8 cellular contexts compared by ENCODE assay signal in the genomic region with DNA sequence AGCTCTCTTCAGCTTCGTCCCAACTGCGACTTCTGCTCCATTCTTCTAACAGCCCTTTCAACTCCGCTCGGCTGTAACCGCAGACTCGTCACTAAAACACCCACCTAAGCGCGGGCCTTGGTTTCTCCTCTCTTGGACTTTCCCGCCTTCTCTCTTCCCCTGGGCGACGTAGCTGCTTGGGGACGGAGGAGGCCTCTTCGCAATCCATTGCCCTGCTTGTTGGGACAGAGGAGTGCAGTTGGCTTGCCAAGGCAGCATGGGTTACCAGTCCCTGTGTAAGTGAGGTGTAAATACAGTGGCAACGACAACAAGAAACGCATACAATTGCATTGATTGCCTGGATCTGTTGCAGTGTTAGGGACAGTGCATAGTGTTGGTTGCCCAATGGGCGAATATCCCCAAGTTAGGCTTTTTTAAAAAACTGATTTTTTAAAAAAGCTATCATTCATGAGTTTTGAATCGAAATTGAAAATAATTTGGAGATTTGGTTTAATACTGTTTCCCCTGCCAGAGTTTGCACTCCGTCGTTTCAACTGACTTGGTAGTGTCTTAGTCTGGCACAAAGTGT. TPM values are rescaled to one million over a fixed set of nuclear protein-coding genes. Genes with fewer than 3 reads are reported as not detected.
A peak's percentile ranks its signal among the peaks of the same experiment; 100 is the strongest.
DNase-seq lines count a peak whose midpoint lies in the region; ATAC-seq and TF ChIP-seq lines count a peak whose summit lies in the region.

No MANE protein-coding gene starts in this region.

- peaks cover 4% of the 10 kb centered on the region for H3K9me3 Mint-ChIP-seq in activated T-helper 2 cell treated with anti-CD3 and anti-CD28 coated beads, Interferon-gamma antibody, Interleukin-2, Interleukin-4, amounts not matched to agents 10 μg/mL and 5 μg/mL and 100 μg/mL, durations not matched to agents 14 hours and 24 hours and 36 hours

- H3K27me3 Mint-ChIP-seq in activated T-helper 2 cell treated with anti-CD3 and anti-CD28 coated beads, Interferon-gamma antibody, Interleukin-2, Interleukin-4, amounts not matched to agents 10 μg/mL and 5 μg/mL and 100 μg/mL, durations not matched to agents 14 hours and 24 hours and 36 hours (ENCODE audit: low read depth), result no peaks in the 10 kb centered on the region

- intact Hi-C loops in activated T-helper 2 cell treated with anti-CD3 and anti-CD28 coated beads, Interferon-gamma antibody, Interleukin-2, Interleukin-4, amounts not matched to agents 10 μg/mL and 5 μg/mL and 100 μg/mL, durations not matched to agents 14 hours and 24 hours and 36 hours (cut with micrococcal nuclease), result loop anchor here (1.0 to 2.0 kb wide), 7 partner anchors 24 to 396 kb away; a partner anchor contains a TSS
- intact Hi-C loops in left ventricle myocardium superior (cut with micrococcal nuclease), result no loop called here

- no peak for TF ChIP-seq CTCF in GM12875 (IDR thresholded peaks at IDR 0.05; ENCODE audit: borderline replicate concordance, insufficient read depth, low read depth, low read length)

- H3K4me3 Mint-ChIP-seq in activated T-helper 2 cell treated with anti-CD3 and anti-CD28 coated beads, Interferon-gamma antibody, Interleukin-2, Interleukin-4, amounts not matched to agents 10 μg/mL and 5 μg/mL and 100 μg/mL, durations not matched to agents 14 hours and 24 hours and 36 hours (ENCODE audit: low read depth), result peak overlapping the region; percentile 94

- H3K4me3 ChIP-seq in GM12875 (ENCODE audit: low read depth, low read length), result peak overlapping the region; percentile 76

- H3K27ac Mint-ChIP-seq in activated T-helper 2 cell treated with anti-CD3 and anti-CD28 coated beads, Interferon-gamma antibody, Interleukin-2, Interleukin-4, amounts not matched to agents 10 μg/mL and 5 μg/mL and 100 μg/mL, durations not matched to agents 14 hours and 24 hours and 36 hours, result peak overlapping the region; percentile 98

- peak; percentile 55 for ATAC-seq in HG02610 (IDR thresholded peaks at IDR 0.05; ENCODE audit: unreplicated experiment)
- ATAC-seq in left ventricle myocardium superior, result peak; percentile 54

- peak; percentile 83 for DNase-seq in NOMO-1 treated with DMSO at 0.1 percent for 48 hours (lab: John Stamatoyannopoulos, UW; ENCODE audit: unreplicated experiment)
- DNase-seq in activated T-helper 2 cell treated with anti-CD3 and anti-CD28 coated beads, Interferon-gamma antibody, Interleukin-2, Interleukin-4, amounts not matched to agents 10 μg/mL and 5 μg/mL and 100 μg/mL, durations not matched to agents 14 hours and 24 hours and 36 hours (ENCODE audit: low spot score), result no peak
- DNase-seq in left ventricle myocardium superior, result no peak
- peak; percentile 75 to 79 (median 76) for DNase-seq in stimulated activated CD4-positive, alpha-beta T cell treated with anti-CD3 and anti-CD28 coated beads, Interleukin-12 subunit alpha, Interleukin-12 subunit beta, amount 100 ng/mL, for 48 hours (ENCODE audit: low read depth in 2 of 3, low spot score in 1 of 3)
- no peak for DNase-seq in NCI-H748 (lab: John Stamatoyannopoulos, UW; ENCODE audit: unreplicated experiment)
- DNase-seq in NCI-H1105 (lab: John Stamatoyannopoulos, UW), result no peak

- peaks cover 38% of the 10 kb centered on the region for H3K4me1 Mint-ChIP-seq in activated T-helper 2 cell treated with anti-CD3 and anti-CD28 coated beads, Interferon-gamma antibody, Interleukin-2, Interleukin-4, amounts not matched to agents 10 μg/mL and 5 μg/mL and 100 μg/mL, durations not matched to agents 14 hours and 24 hours and 36 hours (ENCODE audit: low read depth)

- H3K36me3 Mint-ChIP-seq in activated T-helper 2 cell treated with anti-CD3 and anti-CD28 coated beads, Interferon-gamma antibody, Interleukin-2, Interleukin-4, amounts not matched to agents 10 μg/mL and 5 μg/mL and 100 μg/mL, durations not matched to agents 14 hours and 24 hours and 36 hours (ENCODE audit: low read depth), result peaks cover 44% of the 10 kb centered on the region

RNA-seq across cellular contexts. Expression of a gene that starts 0.5 kb away (rescaled TPM):
- 179 and 183 TPM in 2 replicates for total RNA-seq in activated T-helper 2 cell treated with anti-CD3 and anti-CD28 coated beads, Interferon-gamma antibody, Interleukin-2, Interleukin-4, amounts not matched to agents 10 μg/mL and 5 μg/mL and 100 μg/mL, durations not matched to agents 14 hours and 24 hours and 36 hours
- total RNA-seq in left ventricle myocardium superior, result 62.0 TPM

Comparison
In these comparisons a context has a peak if more than half of its experiments do, and no peak if none do; other contexts are left out.
1. DNase-seq: peak in NOMO-1 treated with DMSO at 0.1 percent for 48 hours (single experiment) and stimulated activated CD4-positive, alpha-beta T cell treated with anti-CD3 and anti-CD28 coated beads, Interleukin-12 subunit alpha, Interleukin-12 subunit beta, amount 100 ng/mL, for 48 hours (3 of 3); none in activated T-helper 2 cell treated with anti-CD3 and anti-CD28 coated beads, Interferon-gamma antibody, Interleukin-2, Interleukin-4, amounts not matched to agents 10 μg/mL and 5 μg/mL and 100 μg/mL, durations not matched to agents 14 hours and 24 hours and 36 hours (single experiment), left ventricle myocardium superior (single experiment), NCI-H748 (single experiment) and NCI-H1105 (single experiment).